8 cellular contexts compared by ENCODE assay signal in the genomic region with DNA sequence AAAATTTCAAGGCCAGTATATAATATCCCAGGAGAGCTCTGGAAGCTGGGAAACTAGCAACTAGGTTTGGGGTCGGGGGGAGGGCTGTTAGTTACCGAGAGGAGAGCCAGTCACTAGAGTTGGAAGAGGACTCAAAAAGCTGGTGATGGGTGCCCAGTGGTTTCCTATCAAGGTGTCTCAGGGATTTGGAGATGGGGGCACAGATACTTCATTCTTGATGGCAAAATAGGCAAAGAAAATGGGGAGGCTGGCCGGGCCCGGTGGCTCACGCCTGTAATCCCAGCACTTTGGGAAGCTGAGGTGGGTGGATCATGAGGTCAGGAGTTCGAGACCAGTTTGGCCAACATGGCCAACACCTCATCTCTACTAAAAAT. TPM values are rescaled to one million over a fixed set of nuclear protein-coding genes. Genes with fewer than 3 reads are reported as not detected.
A peak's percentile ranks its signal among the peaks of the same experiment; 100 is the strongest.
DNase-seq lines count a peak whose midpoint lies in the region; TF ChIP-seq lines count a peak whose summit lies in the region.

No MANE protein-coding gene starts in this region.

- H3K4me1 Mint-ChIP-seq in CD4-positive, alpha-beta memory T cell, result peaks cover 35 to 67% (median 49%) of the 10 kb centered on the region in 4 donors
- H3K4me1 Mint-ChIP-seq in endothelial cell (ENCODE audit: unreplicated experiment) (peaks cover 37% of the 10 kb centered on the region), osteocyte (ENCODE audit: unreplicated experiment) (peaks cover 39% of the 10 kb centered on the region)

- TF ChIP-seq CTCF in endothelial cell (IDR thresholded peaks at IDR 0.05; ENCODE audit: unreplicated experiment) (no peak), osteocyte (IDR thresholded peaks at IDR 0.05) (no peak)

- peaks cover 31 to 52% of the 10 kb centered on the region in 2 donors for H3K36me3 Mint-ChIP-seq in CD4-positive, alpha-beta memory T cell
- H3K36me3 Mint-ChIP-seq in endothelial cell (ENCODE audit: low read depth, unreplicated experiment) (peaks cover 40% of the 10 kb centered on the region), osteocyte (ENCODE audit: unreplicated experiment) (peaks cover 21% of the 10 kb centered on the region)

- CTCF ChIA-PET in CD4-positive, alpha-beta memory T cell (lab: Charles Lee; ENCODE audit: partially characterized antibody), result interaction anchor here (1.2 kb wide), 1 partner anchor 11 kb away, joined by 4 read pairs; no protein-coding TSS in a partner anchor

- H3K27me3 Mint-ChIP-seq in CD4-positive, alpha-beta memory T cell, result no peaks in the 10 kb centered on the region
- H3K27me3 Mint-ChIP-seq in endothelial cell (ENCODE audit: unreplicated experiment) (peaks cover 29% of the 10 kb centered on the region), osteocyte (ENCODE audit: unreplicated experiment) (no peaks in the 10 kb centered on the region)

- peaks cover 62% of the 10 kb centered on the region for H3K4me1 ChIP-seq in CD4-positive, alpha-beta memory T cell (ENCODE audit: insufficient read depth, low read length)

- peak overlapping the region; percentile 94 to 100 (median 95) for H3K27ac Mint-ChIP-seq in CD4-positive, alpha-beta memory T cell
- H3K27ac Mint-ChIP-seq in endothelial cell (ENCODE audit: unreplicated experiment) (peak overlapping the region; percentile 48), osteocyte (ENCODE audit: unreplicated experiment) (peak overlapping the region; percentile 87)

- intact Hi-C loops in CD4-positive, alpha-beta memory T cell (cut with micrococcal nuclease), result loop anchor here (10.0 kb wide), 2 partner anchors 303 to 1217 kb away; partner anchors contain the start of genes GPSM3, PBX2 and UQCC2

- peaks cover 38% of the 10 kb centered on the region for H3K36me3 ChIP-seq in CD4-positive, alpha-beta memory T cell (ENCODE audit: insufficient read depth, low read length)

- peak overlapping the region; percentile 99 for H3K27ac ChIP-seq in CD4-positive, alpha-beta memory T cell (ENCODE audit: low read depth, low read length)

- H3K4me3 ChIP-seq in CD4-positive, alpha-beta memory T cell (ENCODE audit: low read length in 2 of 2), result peak overlapping the region; percentile 76 to 89

- peak overlapping the region; percentile 88 to 96 (median 91) for H3K4me3 Mint-ChIP-seq in CD4-positive, alpha-beta memory T cell
- peak overlapping the region; percentile 89 for H3K4me3 Mint-ChIP-seq in endothelial cell (ENCODE audit: unreplicated experiment)
- H3K4me3 Mint-ChIP-seq in osteocyte (ENCODE audit: unreplicated experiment), result peak overlapping the region; percentile 74

- peaks cover 0 to 4% (median 0%) of the 10 kb centered on the region in 8 donors for H3K9me3 Mint-ChIP-seq in CD4-positive, alpha-beta memory T cell
- H3K9me3 Mint-ChIP-seq in endothelial cell (ENCODE audit: unreplicated experiment) (no peaks in the 10 kb centered on the region), osteocyte (ENCODE audit: unreplicated experiment) (no peaks in the 10 kb centered on the region)

- no peaks in the 10 kb centered on the region for H3K9me3 ChIP-seq in CD4-positive, alpha-beta memory T cell (ENCODE audit: control insufficient read depth in 1 of 2, low read length in 2 of 2)

- H3K27me3 ChIP-seq in CD4-positive, alpha-beta memory T cell (ENCODE audit: insufficient read depth, low read length), result no peaks in the 10 kb centered on the region

- DNase-seq in CD4-positive, alpha-beta memory T cell, result peak in 1 of 5 donors; percentile 41
- DNase-seq in OCI-M1 (lab: John Stamatoyannopoulos, UW) (peak; percentile 30), endothelial cell (ENCODE audit: low spot score) (no peak), osteocyte (ENCODE audit: extremely low spot score, unreplicated experiment) (no peak), foreskin melanocyte (no peak), EL (no peak), cortex of kidney (lab: John Stamatoyannopoulos, UW) (no peak)
- no peak for DNase-seq in stimulated activated naive CD4-positive, alpha-beta T cell treated with Interleukin-2 at 50 U/mL for 16 hours (lab: John Stamatoyannopoulos, UW)

- POLR2A ChIA-PET in CD4-positive, alpha-beta memory T cell (lab: Charles Lee; ENCODE audit: partially characterized antibody), result interaction anchor here (0.7 to 5.7 kb wide), 8 partner anchors 7 to 209 kb away, joined by 3 to 64 read pairs (median 7); partner anchors contain the start of genes CUTA, ITPR3, PFDN6 and WDR46

RNA-seq across cellular contexts. Expression of gene PHF1, which starts 0.8 kb away (rescaled TPM):
- 100 to 1,000 TPM; 220 TPM for total RNA-seq in CD4-positive, alpha-beta memory T cell
- 10 to 100 TPM; 61.2 to 81.8 TPM for polyA plus RNA-seq in CD4-positive, alpha-beta memory T cell
- total RNA-seq in endothelial cell (ENCODE audit: unreplicated experiment) (60.0 TPM), osteocyte (50.3 and 53.5 TPM in 2 replicates)

RNA-seq across cellular contexts. Expression of gene CUTA, which starts 6.3 kb away (rescaled TPM):
- total RNA-seq in CD4-positive, alpha-beta memory T cell, result 100 to 1,000 TPM; 210 to 217 TPM
- polyA plus RNA-seq in CD4-positive, alpha-beta memory T cell, result 100 to 1,000 TPM; 371 to 407 TPM
- total RNA-seq in endothelial cell (ENCODE audit: unreplicated experiment) (163 TPM), osteocyte (302 and 325 TPM in 2 replicates)

RNA-seq across cellular contexts. Expression of gene SYNGAP1, which starts 8.2 kb away (rescaled TPM):
- 10 to 100 TPM; 47.8 to 48.0 TPM for total RNA-seq in CD4-positive, alpha-beta memory T cell
- 1 to 10 TPM in 1 of 2 donors, not detected in 1; 1.9 TPM for polyA plus RNA-seq in CD4-positive, alpha-beta memory T cell
- 48.6 TPM for total RNA-seq in endothelial cell (ENCODE audit: unreplicated experiment)
- total RNA-seq in osteocyte, result 30.7 and 34.7 TPM in 2 replicates

RNA-seq across cellular contexts. Expression of gene KIFC1, which starts 20.0 kb away (rescaled TPM):
- under 1 TPM; 0.61 to 0.69 TPM for total RNA-seq in CD4-positive, alpha-beta memory T cell
- polyA plus RNA-seq in CD4-positive, alpha-beta memory T cell, result under 1 TPM in 1 of 2 donors, not detected in 1; 0.54 TPM
- total RNA-seq in endothelial cell (ENCODE audit: unreplicated experiment) (19.0 TPM), osteocyte (10.8 and 11.6 TPM in 2 replicates)

RNA-seq across cellular contexts. Expression of gene ZBTB9, which starts 42.8 kb away (rescaled TPM):
- 10 to 100 TPM; 12.1 to 12.8 TPM for total RNA-seq in CD4-positive, alpha-beta memory T cell
- 10 to 100 TPM in 1 of 2 donors, 1 to 10 TPM in 1; 5.7 to 11.5 TPM for polyA plus RNA-seq in CD4-positive, alpha-beta memory T cell
- 18.7 TPM for total RNA-seq in endothelial cell (ENCODE audit: unreplicated experiment)
- 7.0 and 7.5 TPM in 2 replicates for total RNA-seq in osteocyte
